Comparison of ENCODE assay signal across 8 cellular contexts in the genomic region with DNA sequence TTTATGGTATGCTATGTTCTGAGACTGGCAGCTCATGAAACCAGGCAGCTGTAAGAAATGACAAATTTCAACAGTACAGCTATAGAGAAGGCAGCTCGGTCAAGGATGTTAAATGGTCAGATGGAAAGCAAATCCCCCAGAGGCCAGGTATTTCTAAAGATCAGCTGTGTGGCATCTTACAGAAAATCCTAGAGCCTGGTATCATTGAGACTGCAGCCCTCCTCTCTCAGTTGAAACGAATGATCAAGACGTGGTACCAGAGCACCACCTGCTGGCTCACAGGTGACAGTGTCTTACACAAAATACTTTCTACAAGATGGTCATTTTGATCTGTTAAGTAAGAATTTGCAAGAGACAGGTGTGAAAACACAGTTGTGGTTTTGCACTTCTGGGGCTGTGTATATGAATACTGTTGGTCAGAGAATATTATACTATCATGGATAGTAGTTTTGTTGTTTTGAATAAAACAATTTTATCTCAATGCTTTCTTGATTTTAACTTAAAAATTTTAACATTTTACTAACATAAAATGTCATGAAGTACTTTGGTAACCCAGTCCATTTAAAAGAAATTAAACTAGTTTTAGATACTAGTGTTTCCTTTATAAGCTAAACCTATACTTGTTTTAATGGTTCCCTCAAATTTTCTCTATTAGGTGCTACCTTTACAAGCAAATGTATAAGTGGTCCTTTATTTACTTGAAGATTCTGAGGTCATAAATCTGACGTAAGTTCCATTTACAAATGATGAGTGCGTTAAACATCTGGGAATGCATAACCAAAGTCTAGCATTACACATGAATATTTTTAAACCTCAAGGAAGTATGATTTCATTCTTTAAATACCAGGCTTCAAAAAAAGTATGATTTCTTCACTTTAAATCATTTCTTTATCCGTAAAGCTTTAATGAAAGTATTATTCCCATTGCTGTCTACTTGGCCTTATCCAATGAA.
A peak's percentile ranks its signal among the peaks of the same experiment; 100 is the strongest.
DNase-seq lines count a peak whose midpoint lies in the region; ATAC-seq and TF ChIP-seq lines count a peak whose summit lies in the region.

No MANE protein-coding gene starts in this region.

- TF ChIP-seq POLR2A in Peyer's patch (IDR thresholded peaks at IDR 0.05): no peak

- H3K4me3 ChIP-seq in Peyer's patch: no peak overlapping the region

- ATAC-seq in GM21528 (IDR thresholded peaks at IDR 0.05; ENCODE audit: low FRiP score, unreplicated experiment): peak; percentile 86

- H3K27ac ChIP-seq in Peyer's patch: no peak overlapping the region

- peak; percentile 32 for DNase-seq in GDM1 (lab: John Stamatoyannopoulos, UW)
- DNase-seq in HuH-7.5 (ENCODE audit: low spot score): peak; percentile 19
- DNase-seq in Peyer's patch: peak in 2 of 3 donors; percentile 60 to 86
- peak; percentile 49 for DNase-seq in activated naive CD4-positive, alpha-beta T cell treated with anti-CD3 and anti-CD28 coated beads, Interleukin-2, amount 50 U/mL, for 16 hours
- DNase-seq in head of caudate nucleus: peak; percentile 53 to 89 (median 76)
- DNase-seq in pons (ENCODE audit: low spot score): peak; percentile 85
- DNase-seq in cerebellar nuclear complex (lab: John Stamatoyannopoulos, UW): no peak

- H3K4me1 ChIP-seq in Peyer's patch: peaks cover 0 to 10% (median 0%) of the 10 kb centered on the region in 4 donors

- no peaks in the 10 kb centered on the region for H3K9me3 ChIP-seq in Peyer's patch

- TF ChIP-seq CTCF in Peyer's patch (IDR thresholded peaks at IDR 0.05): peak; percentile 11 to 93 (median 74)

- H3K27me3 ChIP-seq in Peyer's patch: no peaks in the 10 kb centered on the region

- intact Hi-C loops in head of caudate nucleus (cut with DNase I): loop anchor here (10.0 kb wide), 1 partner anchor 262 kb away; no protein-coding TSS in a partner anchor

- H3K36me3 ChIP-seq in Peyer's patch: no peaks in the 10 kb centered on the region

Comparison
In these comparisons a context has a peak if more than half of its experiments do, and no peak if none do; other contexts are left out.
1. DNase-seq: peak in GDM1 (single experiment), HuH-7.5 (single experiment), Peyer's patch (2 of 3), activated naive CD4-positive, alpha-beta T cell treated with anti-CD3 and anti-CD28 coated beads, Interleukin-2, amount 50 U/mL, for 16 hours (single experiment), head of caudate nucleus (42 of 42) and pons (single experiment); none in cerebellar nuclear complex (0 of 2).